Comparison of ENCODE assay signal across 14 cellular contexts in the genomic region with DNA sequence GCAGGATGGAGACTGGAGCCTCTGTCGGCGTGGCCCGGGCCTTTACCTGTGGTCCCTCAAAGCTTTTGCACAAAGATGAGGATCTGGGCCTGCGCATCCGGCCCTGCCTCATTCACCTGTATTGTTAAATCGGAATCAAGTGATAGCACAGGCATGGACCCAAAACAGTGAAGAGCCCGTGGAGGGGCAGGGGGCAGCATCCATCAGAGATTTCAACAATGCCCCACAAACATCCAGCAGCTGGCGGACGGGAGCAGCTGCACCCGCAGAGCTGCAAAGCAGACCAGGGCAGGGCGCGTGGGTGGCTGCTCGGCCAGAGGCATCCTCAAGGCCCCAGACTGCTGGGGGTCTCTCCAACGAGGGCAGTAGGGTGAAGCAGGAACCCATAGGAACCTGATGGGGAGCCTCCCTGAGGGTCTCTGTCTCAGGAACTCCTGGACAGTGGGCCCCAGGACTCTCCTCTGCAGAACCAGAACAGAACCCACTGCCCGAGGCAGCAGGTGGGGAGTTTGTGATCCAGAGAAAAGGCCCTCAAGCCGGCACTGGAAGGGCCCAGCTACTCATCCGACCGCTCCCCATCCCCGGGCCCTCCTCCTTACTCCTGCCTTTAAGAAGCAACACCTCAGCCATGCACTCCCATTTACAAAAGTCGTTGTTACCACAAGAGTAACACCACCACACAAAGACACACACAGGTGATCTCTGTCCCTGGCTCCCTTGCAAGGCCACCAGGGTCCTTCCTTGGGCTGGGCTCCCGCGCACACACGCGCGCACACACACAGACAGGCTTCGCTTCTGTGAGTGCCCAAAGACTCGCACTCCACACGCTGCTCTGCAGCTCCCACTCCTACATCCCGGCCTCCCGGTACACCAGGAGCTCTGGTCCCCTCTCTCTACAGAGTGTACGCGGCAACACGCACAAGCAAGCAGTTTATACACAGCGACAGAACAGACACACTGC.
"Had no signal": no experiment of that assay in that cellular context is flagged by ENCODE, and none has a peak within 500 bp of the region (broad histone marks: within the 10 kb centered on the region; RNA-seq: fewer than 3 reads in every experiment).

No MANE protein-coding gene starts in this region.

- H3K36me3 ChIP-seq: neural progenitor cell, pancreas, vagina had no signal

- H3K4me1 Mint-ChIP-seq: neural progenitor cell had no signal

- H3K4me2 ChIP-seq: neural progenitor cell had no signal

- DNase-seq: activated CD4-positive, CD25-positive, alpha-beta regulatory T cell treated with anti-CD3 and anti-CD28 coated beads, Interleukin-2, amount 50 U/mL, for 72 hours; mesenchymal stem cell; stimulated activated CD4-positive, alpha-beta T cell treated with anti-CD3 and anti-CD28 coated beads, Interleukin-15, amount 100 ng/mL, for 24 hours; stimulated activated CD4-positive, alpha-beta T cell treated with anti-CD3 and anti-CD28 coated beads, Interleukin-4, amount 100 ng/mL, for 1 hour; T-helper 9 cell had no signal

- H3K27ac Mint-ChIP-seq: activated naive CD4-positive, alpha-beta T cell treated with anti-CD3 and anti-CD28 coated beads, Interleukin-2, amount 10 ng/mL, durations not matched to agents 7 days and 5 days; activated T-helper 17 cell treated with anti-CD3 and anti-CD28 coated beads, Interleukin-2, amount 50 U/mL, for 72 hours; neural progenitor cell had no signal

- H3K4me3 Mint-ChIP-seq: activated naive CD4-positive, alpha-beta T cell treated with anti-CD3 and anti-CD28 coated beads, Interleukin-2, amount 10 ng/mL, durations not matched to agents 7 days and 5 days; activated T-helper 17 cell treated with anti-CD3 and anti-CD28 coated beads, Interleukin-2, amount 50 U/mL, for 72 hours; neural progenitor cell had no signal

- ATAC-seq: activated T-helper 17 cell treated with anti-CD3 and anti-CD28 coated beads, Interleukin-2, amount 50 U/mL, for 72 hours; left lung; pancreas had no signal

- H3K27me3 Mint-ChIP-seq: activated naive CD4-positive, alpha-beta T cell treated with anti-CD3 and anti-CD28 coated beads, Interleukin-2, amount 10 ng/mL, durations not matched to agents 7 days and 5 days; activated T-helper 17 cell treated with anti-CD3 and anti-CD28 coated beads, Interleukin-2, amount 50 U/mL, for 72 hours had no signal

- H3K27me3 ChIP-seq: left lung, neural progenitor cell, pancreas, tibial nerve, vagina had no signal

- H3K4me1 ChIP-seq: neural progenitor cell, pancreas, vagina had no signal

- H3K9me3 ChIP-seq: left lung, pancreas, tibial nerve, vagina had no signal

- H3K9ac ChIP-seq: neural progenitor cell had no signal

- H3K4me3 ChIP-seq: left lung, neural progenitor cell, pancreas, tibial nerve, vagina had no signal

- H3K9me3 Mint-ChIP-seq: activated naive CD4-positive, alpha-beta T cell treated with anti-CD3 and anti-CD28 coated beads, Interleukin-2, amount 10 ng/mL, durations not matched to agents 7 days and 5 days; activated T-helper 17 cell treated with anti-CD3 and anti-CD28 coated beads, Interleukin-2, amount 50 U/mL, for 72 hours; neural progenitor cell had no signal

- H3K27ac ChIP-seq: left lung, neural progenitor cell, pancreas, tibial nerve, vagina had no signal

- FAIRE-seq: endometrium, keratinocyte, pancreas had no signal
